14 cellular contexts compared by ENCODE assay signal in the genomic region with DNA sequence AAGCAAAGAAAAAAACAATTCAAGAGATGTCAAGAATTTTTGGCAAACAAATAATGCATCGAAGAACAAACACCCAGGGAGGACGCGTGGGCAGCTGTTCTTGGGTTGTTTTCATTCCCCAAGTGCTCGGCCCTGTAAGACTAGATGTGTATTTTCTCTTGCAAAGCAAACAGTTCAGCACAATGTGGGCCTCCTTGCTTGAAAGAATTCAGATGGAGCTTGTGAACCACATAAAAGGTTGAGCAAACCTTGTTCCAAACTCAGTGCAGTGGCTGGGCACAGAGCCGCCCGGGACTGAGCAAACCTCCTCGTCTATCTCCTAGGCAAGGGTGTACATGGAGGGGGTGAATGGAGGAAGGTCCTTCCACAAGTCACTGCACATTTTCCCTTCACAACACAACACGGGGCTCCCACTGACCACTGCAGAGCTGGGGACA.
A peak's percentile ranks its signal among the peaks of the same experiment; 100 is the strongest.
DNase-seq lines count a peak whose midpoint lies in the region; ATAC-seq and TF ChIP-seq lines count a peak whose summit lies in the region.
"Had no signal": no experiment of that assay in that cellular context is flagged by ENCODE, and none has a peak within 500 bp of the region (broad histone marks: within the 10 kb centered on the region; RNA-seq: fewer than 3 reads in every experiment).

No MANE protein-coding gene starts in this region.

- ATAC-seq in thoracic aorta (ENCODE audit: insufficient number of reproducible peaks, low FRiP score, low read depth) (no peak), left colon (no peak)
- ATAC-seq: activated CD8-positive, alpha-beta memory T cell treated with anti-CD3 and anti-CD28 coated beads, Interleukin-2, amount 10 ng/mL, durations not matched to agents 7 days and 5 days; esophagus mucosa had no signal

- H3K9ac ChIP-seq in endodermal cell (ENCODE audit: extremely low read depth, low read length, poor library complexity, severe bottlenecking) = no peak overlapping the region

- no peak overlapping the region for H3K27ac Mint-ChIP-seq in endodermal cell
- H3K27ac Mint-ChIP-seq: activated CD8-positive, alpha-beta memory T cell treated with anti-CD3 and anti-CD28 coated beads, Interleukin-2, amount 10 ng/mL, durations not matched to agents 7 days and 5 days had no signal

- DNase-seq in NCI-H2196 (lab: John Stamatoyannopoulos, UW; ENCODE audit: unreplicated experiment) (peak; percentile 30), ecto neural progenitor cell (ENCODE audit: low spot score) (peak; percentile 18), medulla oblongata (ENCODE audit: extremely low spot score) (peak; percentile 31), thoracic aorta (ENCODE audit: low spot score) (no peak), endodermal cell (no peak), KG1 (lab: John Stamatoyannopoulos, UW) (no peak), ACHN (no peak), left colon (no peak)
- DNase-seq: activated CD8-positive, alpha-beta memory T cell treated with anti-CD3 and anti-CD28 coated beads, Interleukin-2, amount 10 ng/mL, durations not matched to agents 7 days and 5 days; left cardiac atrium; NCI-H1930; T1000 had no signal

- H3K27me3 Mint-ChIP-seq in endodermal cell (ENCODE audit: insufficient read depth) = peaks cover 6% of the 10 kb centered on the region

- H3K4me1 ChIP-seq in thoracic aorta (ENCODE audit: control insufficient read depth in 1 of 2, low read depth in 2 of 2) = peaks cover 14 to 40% of the 10 kb centered on the region in 2 donors
- no peaks in the 10 kb centered on the region for H3K4me1 ChIP-seq in endodermal cell (ENCODE audit: control insufficient read depth, insufficient read depth, low read length)

- intact Hi-C loops in left colon (cut with DNase I, micrococcal nuclease) = no loop called here

- no peaks in the 10 kb centered on the region for H3K36me3 Mint-ChIP-seq in endodermal cell (ENCODE audit: low read depth)
- H3K36me3 Mint-ChIP-seq: activated CD8-positive, alpha-beta memory T cell treated with anti-CD3 and anti-CD28 coated beads, Interleukin-2, amount 10 ng/mL, durations not matched to agents 7 days and 5 days had no signal

- H3K4me3 ChIP-seq in thoracic aorta (no peak overlapping the region), endodermal cell (ENCODE audit: low read length) (no peak overlapping the region)
- H3K4me3 ChIP-seq: Peyer's patch had no signal

- H3K27me3 ChIP-seq in thoracic aorta (replicated peaks; ENCODE audit: insufficient read depth) (no peaks in the 10 kb centered on the region), endodermal cell (ENCODE audit: control insufficient read depth, insufficient read depth, low read length, poor library complexity, severe bottlenecking) (no peaks in the 10 kb centered on the region)
- H3K27me3 ChIP-seq: Peyer's patch had no signal

- no peaks in the 10 kb centered on the region for H3K36me3 ChIP-seq in thoracic aorta
- no peaks in the 10 kb centered on the region for H3K36me3 ChIP-seq in endodermal cell (ENCODE audit: control insufficient read depth, insufficient read depth, low read length)
- H3K36me3 ChIP-seq: Peyer's patch had no signal

- no peaks in the 10 kb centered on the region for H3K9me3 Mint-ChIP-seq in endodermal cell

- H3K27ac ChIP-seq in thoracic aorta (peak overlapping the region; percentile 19 to 68), endodermal cell (ENCODE audit: low read depth, low read length) (no peak overlapping the region)
- H3K27ac ChIP-seq: Peyer's patch had no signal

- no peak overlapping the region for H3K4me3 Mint-ChIP-seq in endodermal cell
- H3K4me3 Mint-ChIP-seq: activated CD8-positive, alpha-beta memory T cell treated with anti-CD3 and anti-CD28 coated beads, Interleukin-2, amount 10 ng/mL, durations not matched to agents 7 days and 5 days had no signal

- in situ Hi-C loops in ACHN (cut with HindIII; ENCODE audit: low pct_ligation_motif_present, low pct_unique_long_range_greater_than_20kb, low sequenced_read_pairs) = no loop called here

- TF ChIP-seq CTCF in thoracic aorta (IDR thresholded peaks at IDR 0.05) (no peak), endodermal cell (conservative IDR thresholded peaks at IDR 0.05) (no peak)

- WGBS in endodermal cell (ENCODE audit: insufficient coverage in 1 of 2, insufficient read length in 1 of 2), 2 experiments = 88 to 95% methylated on average over 5 to 8 of the region's 8 CpGs

- peaks cover 6% of the 10 kb centered on the region for H3K4me1 Mint-ChIP-seq in endodermal cell
- H3K4me1 Mint-ChIP-seq: activated CD8-positive, alpha-beta memory T cell treated with anti-CD3 and anti-CD28 coated beads, Interleukin-2, amount 10 ng/mL, durations not matched to agents 7 days and 5 days had no signal

- no peaks in the 10 kb centered on the region for H3K9me3 ChIP-seq in thoracic aorta
- no peaks in the 10 kb centered on the region for H3K9me3 ChIP-seq in endodermal cell (ENCODE audit: control insufficient read depth, low read length)
- H3K9me3 ChIP-seq: Peyer's patch had no signal

Comparison
In these comparisons a context has a peak if more than half of its experiments do, and no peak if none do; other contexts are left out.
1. DNase-seq: peak in NCI-H2196 (single experiment), ecto neural progenitor cell (single experiment) and medulla oblongata (single experiment); none in thoracic aorta (single experiment), endodermal cell (single experiment), KG1 (single experiment), ACHN (single experiment) and left colon (0 of 2).